Comparison of ENCODE assay signal across 8 cellular contexts in genomic region chr10:32055478-32056135, GRCh38. TPM values are rescaled to one million over a fixed set of nuclear protein-coding genes. Genes with fewer than 3 reads are reported as not detected.
A peak's percentile ranks its signal among the peaks of the same experiment; 100 is the strongest.
DNase-seq lines count a peak whose midpoint lies in the region; ATAC-seq and TF ChIP-seq lines count a peak whose summit lies in the region.

No MANE protein-coding gene starts in this region.

- H3K9me3 ChIP-seq in Caco-2 = no peaks in the 10 kb centered on the region
- H3K9me3 ChIP-seq in testis = no peaks in the 10 kb centered on the region

- ATAC-seq in GM19455 (IDR thresholded peaks at IDR 0.05; ENCODE audit: unreplicated experiment) (peak; percentile 56), HG03565 (IDR thresholded peaks at IDR 0.05; ENCODE audit: unreplicated experiment) (peak; percentile 28)

- no peaks in the 10 kb centered on the region for H3K27me3 Mint-ChIP-seq in Caco-2 (ENCODE audit: insufficient read depth, unreplicated experiment)

- H3K4me3 ChIP-seq in Caco-2 (ENCODE audit: low read depth, low read length) (peak overlapping the region; percentile 97), testis (peak overlapping the region; percentile 92 to 98)

- POLR2A ChIA-PET in Caco-2 (lab: Charles Lee) = interaction anchor here (0.7 kb wide), 1 partner anchor 40 kb away, joined by 6 read pairs; no protein-coding TSS in a partner anchor

- TF ChIP-seq CTCF in Caco-2 (IDR thresholded peaks at IDR 0.05; ENCODE audit: insufficient read depth in 1 of 2, low read depth in 1 of 2, low read length in 1 of 2, severe bottlenecking in 1 of 2, unreplicated experiment in 1 of 2) (peak; percentile 13 to 30), testis (IDR thresholded peaks at IDR 0.05) (no peak)

- no peaks in the 10 kb centered on the region for H3K9me3 Mint-ChIP-seq in Caco-2 (ENCODE audit: unreplicated experiment)

- CTCF ChIA-PET in Caco-2 (lab: Charles Lee) = interaction anchor here (0.6 kb wide), 1 partner anchor 94 kb away, joined by 4 read pairs; no protein-coding TSS in a partner anchor

- DNase-seq in Caco-2 = peak; percentile 83 to 89
- peak; percentile 55 for DNase-seq in RPMI8226
- peak; percentile 62 for DNase-seq in activated naive CD4-positive, alpha-beta T cell treated with Interleukin-2 at 50 U/mL for 16 hours
- peak; percentile 77 for DNase-seq in germinal center (ENCODE audit: low spot score)
- peak in 51 of 56 donors; percentile 6 to 86 (median 73) for DNase-seq in nucleus accumbens (lab: John Stamatoyannopoulos, UW)
- peak; percentile 75 for DNase-seq in testis

- no peaks in the 10 kb centered on the region for H3K27me3 ChIP-seq in Caco-2 (replicated peaks; ENCODE audit: control insufficient read depth, insufficient read depth, low read length)
- no peaks in the 10 kb centered on the region for H3K27me3 ChIP-seq in testis

- peaks cover 35% of the 10 kb centered on the region for H3K4me1 Mint-ChIP-seq in Caco-2 (ENCODE audit: low read depth, unreplicated experiment)

- intact Hi-C loops in Caco-2 (cut with micrococcal nuclease; ENCODE audit: unreplicated experiment) (loop anchor here (1.0 to 5.0 kb wide), 5 partner anchors 31 to 292 kb away; partner anchors contain the start of genes ARHGAP12 and EPC1), testis (cut with DNase I; ENCODE audit: low total_unique reads) (no loop called here)

- H3K27ac ChIP-seq in testis = peak overlapping the region; percentile 98 to 99

- no TSS peak for BruUV-seq in Caco-2 (replicated peaks; lab: Mats Ljungman, UMichigan)

- WGBS in testis, 2 donors = 0 to 1% methylated on average over 15 to 39 of the region's 59 CpGs

- H3K36me3 ChIP-seq in Caco-2 (ENCODE audit: control insufficient read depth, insufficient read depth, low read length) (no peaks in the 10 kb centered on the region), testis (ENCODE audit: low read depth, missing control alignments) (no peaks in the 10 kb centered on the region)

- peak overlapping the region; percentile 90 for H3K27ac Mint-ChIP-seq in Caco-2 (ENCODE audit: unreplicated experiment)

- H3K4me1 ChIP-seq in Caco-2 (peaks cover 55% of the 10 kb centered on the region), testis (peaks cover 11% of the 10 kb centered on the region)

- H3K4me3 Mint-ChIP-seq in Caco-2 (ENCODE audit: unreplicated experiment) = peak overlapping the region; percentile 98

- peaks cover 39% of the 10 kb centered on the region for H3K36me3 Mint-ChIP-seq in Caco-2 (ENCODE audit: insufficient read depth, unreplicated experiment)

- no peak for TF ChIP-seq POLR2A in testis (IDR thresholded peaks at IDR 0.05)

RNA-seq across cellular contexts. Expression of gene KIF5B, which starts 0.6 kb away (rescaled TPM):
- 172 and 183 TPM in 2 replicates for total RNA-seq in Caco-2 (2022)
- total RNA-seq in testis = 100 to 1,000 TPM; 108 to 122 TPM
- 49.5 TPM for polyA plus RNA-seq in testis (ENCODE audit: insufficient read depth, low read depth, low replicate concordance)

Comparison
In these comparisons a context has a peak if more than half of its experiments do, and no peak if none do; other contexts are left out.
1. Peak in every context shown above with its lines: DNase-seq, ATAC-seq, H3K4me3 ChIP-seq and H3K27ac ChIP-seq.
2. CTCF ChIP-seq: peak in Caco-2 (2 of 2); none in testis (0 of 3).